8 cellular contexts compared by ENCODE assay signal in genomic region chrX:1591102-1591862, GRCh38. TPM values are rescaled to one million over a fixed set of nuclear protein-coding genes. Genes with fewer than 3 reads are reported as not detected.
A peak's percentile ranks its signal among the peaks of the same experiment; 100 is the strongest.
DNase-seq lines count a peak whose midpoint lies in the region; ATAC-seq and TF ChIP-seq lines count a peak whose summit lies in the region.

Gene AKAP17A, plus strand, starts transcription at chrX:1591604. Its CDS starts 1,859 bp downstream, at chrX:1593463.

- DNase-seq in GM10266 (ENCODE audit: extremely low spot score) (peak; percentile 99), NCI-H1105 treated with DMSO at 0.1 percent for 48 hours (lab: John Stamatoyannopoulos, UW) (peak; percentile 83), SKM-1 treated with dmso at 0.1 percent for 144 hours (lab: John Stamatoyannopoulos, UW; ENCODE audit: unreplicated experiment) (peak; percentile 86), head of caudate nucleus (peak; percentile 90 to 99 (median 98)), osteoblast (ENCODE audit: insufficient read length, low spot score, missing footprints) (peak; percentile 100), thoracic aorta (ENCODE audit: low spot score) (peak; percentile 65)

- no peaks in the 10 kb centered on the region for H3K36me3 Mint-ChIP-seq in activated naive CD8-positive, alpha-beta T cell

- H3K4me2 ChIP-seq in osteoblast (ENCODE audit: insufficient read depth, low read length): peak within 1 kb of the TSS; percentile 93

- intact Hi-C loops in head of caudate nucleus (cut with DNase I): loop anchor here (5.0 kb wide), 2 partner anchors 139 to 199 kb away; partner anchors contain the start of genes ASMTL and SLC25A6

- H3K4me1 Mint-ChIP-seq in activated naive CD8-positive, alpha-beta T cell (ENCODE audit: low read depth): peaks cover 30% of the 10 kb centered on the region

- H3K27me3 ChIP-seq in osteoblast (ENCODE audit: insufficient read depth, low read length) (no peaks in the 10 kb centered on the region), thoracic aorta (replicated peaks; ENCODE audit: insufficient read depth) (no peaks in the 10 kb centered on the region)

- H3K27ac Mint-ChIP-seq in activated naive CD8-positive, alpha-beta T cell: peak within 1 kb of the TSS; percentile 90

- ATAC-seq in HG02642 (IDR thresholded peaks at IDR 0.05; ENCODE audit: poor library complexity, unreplicated experiment): peak; percentile 90
- peak; percentile 97 for ATAC-seq in thoracic aorta (ENCODE audit: insufficient number of reproducible peaks, low FRiP score, low read depth)

- H4K20me1 ChIP-seq in osteoblast (ENCODE audit: insufficient read depth, low read length): peaks cover 36% of the 10 kb centered on the region

- H3K36me3 ChIP-seq in osteoblast (ENCODE audit: insufficient read depth, low read length) (peaks cover 28% of the 10 kb centered on the region), thoracic aorta (peaks cover 28% of the 10 kb centered on the region)

- H3K4me3 ChIP-seq in osteoblast (ENCODE audit: insufficient read depth, low read length) (peak within 1 kb of the TSS; percentile 91), thoracic aorta (peak within 1 kb of the TSS; percentile 93)

- TF ChIP-seq CTCF in GM10266 (IDR thresholded peaks at IDR 0.05; ENCODE audit: control insufficient read depth, insufficient read depth, low read depth, missing control alignments) (peak; percentile 19), osteoblast (IDR thresholded peaks at IDR 0.05; ENCODE audit: extremely low read depth, low read depth, low read length) (no peak), thoracic aorta (IDR thresholded peaks at IDR 0.05) (no peak)

- H3K9me3 Mint-ChIP-seq in activated naive CD8-positive, alpha-beta T cell (ENCODE audit: low read depth): no peaks in the 10 kb centered on the region

- H2AFZ ChIP-seq in osteoblast (ENCODE audit: low read length): peak within 1 kb of the TSS; percentile 20

- H3K27ac ChIP-seq in osteoblast (ENCODE audit: low read depth, low read length) (peak within 1 kb of the TSS; percentile 76), thoracic aorta (peak within 1 kb of the TSS; percentile 63 to 66)

- peaks cover 8% of the 10 kb centered on the region for H3K4me1 ChIP-seq in osteoblast (ENCODE audit: insufficient read depth, low read length)
- H3K4me1 ChIP-seq in thoracic aorta (ENCODE audit: control insufficient read depth in 1 of 2, low read depth in 2 of 2): peaks cover 13 to 17% of the 10 kb centered on the region in 2 donors

- peak within 1 kb of the TSS; percentile 91 for H3K4me3 Mint-ChIP-seq in activated naive CD8-positive, alpha-beta T cell

- H3K9me3 ChIP-seq in osteoblast (ENCODE audit: low read depth, low read length): no peaks in the 10 kb centered on the region
- no peaks in the 10 kb centered on the region for H3K9me3 ChIP-seq in thoracic aorta

- H3K27me3 Mint-ChIP-seq in activated naive CD8-positive, alpha-beta T cell: no peaks in the 10 kb centered on the region

- H3K79me2 ChIP-seq in osteoblast (ENCODE audit: insufficient read depth, low read length): peaks cover 49% of the 10 kb centered on the region

RNA-seq across cellular contexts. Expression of gene AKAP17A, which starts in this region (rescaled TPM):
- total RNA-seq in osteoblast (17.7 and 18.5 TPM in 2 replicates), thoracic aorta (10 to 100 TPM; 53.3 to 71.5 TPM)

Comparison
In these comparisons a context has a peak if more than half of its experiments do, and no peak if none do; other contexts are left out.
1. Peak in every context shown above with its lines: DNase-seq, ATAC-seq, H3K4me3 ChIP-seq and H3K27ac ChIP-seq.